12 cellular contexts compared by ENCODE assay signal in the genomic region with DNA sequence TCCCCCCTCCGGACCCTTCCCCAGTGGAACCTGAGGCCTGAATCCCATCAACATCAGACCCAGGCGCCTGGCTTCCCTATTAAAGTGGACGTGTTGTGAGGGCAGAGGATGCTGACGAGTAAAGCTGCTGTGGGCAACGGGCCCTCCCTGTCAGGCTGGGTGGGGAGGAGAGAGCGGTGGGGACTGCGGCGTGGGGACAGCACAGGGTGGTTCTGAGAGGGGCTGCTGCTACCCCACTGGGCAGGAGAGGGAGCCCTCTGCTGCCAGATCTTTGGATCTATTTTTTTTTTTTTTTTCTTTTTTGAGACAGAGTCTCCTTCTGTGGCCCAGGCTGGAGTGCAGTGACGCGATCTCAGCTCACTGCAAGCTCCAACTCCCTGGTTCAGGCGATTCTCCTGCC. TPM values are rescaled to one million over a fixed set of nuclear protein-coding genes. Genes with fewer than 3 reads are reported as not detected.
A peak's percentile ranks its signal among the peaks of the same experiment; 100 is the strongest.
DNase-seq lines count a peak whose midpoint lies in the region; ATAC-seq and TF ChIP-seq lines count a peak whose summit lies in the region.
"Had no signal": no experiment of that assay in that cellular context is flagged by ENCODE, and none has a peak within 500 bp of the region (broad histone marks: within the 10 kb centered on the region; RNA-seq: fewer than 3 reads in every experiment).

No MANE protein-coding gene starts in this region.

- BruUV-seq in A673 (replicated peaks; lab: Mats Ljungman, UMichigan) (no TSS peak), PC-3 (replicated peaks; lab: Mats Ljungman, UMichigan) (no TSS peak)

- intact Hi-C loops in A673 (cut with micrococcal nuclease; ENCODE audit: unreplicated experiment) (no loop called here), PC-3 (cut with micrococcal nuclease) (no loop called here), cardiac septum (cut with DNase I) (no loop called here)
- intact Hi-C loops in CD4-positive, alpha-beta T cell (cut with DNase I, micrococcal nuclease) = no loop called here

- H3K79me2 ChIP-seq in PC-3 (ENCODE audit: low read length) (no peaks in the 10 kb centered on the region), MM.1S (ENCODE audit: low read length) (no peaks in the 10 kb centered on the region)

- no peak overlapping the region for H3K27ac ChIP-seq in A673 (ENCODE audit: low read depth, low read length, poor library complexity, severe bottlenecking)
- H3K27ac ChIP-seq in PC-3 (ENCODE audit: low read length) = no peak overlapping the region
- H3K27ac ChIP-seq in CD4-positive, alpha-beta T cell (ENCODE audit: low read depth, low read length) = no peak overlapping the region
- no peak overlapping the region for H3K27ac ChIP-seq in MM.1S (ENCODE audit: low read length)
- H3K27ac ChIP-seq: thyroid gland had no signal

- H3K9me3 ChIP-seq in A673 (ENCODE audit: low read depth, low read length, poor library complexity, severe bottlenecking) (no peaks in the 10 kb centered on the region), PC-3 (ENCODE audit: low read length) (no peaks in the 10 kb centered on the region), MM.1S (replicated peaks; ENCODE audit: insufficient read depth, low read length) (no peaks in the 10 kb centered on the region)
- H3K9me3 ChIP-seq in CD4-positive, alpha-beta T cell (ENCODE audit: control insufficient read depth, low read length) = no peaks in the 10 kb centered on the region
- H3K9me3 ChIP-seq: thyroid gland had no signal

- H3K4me3 ChIP-seq in A673 (ENCODE audit: low read depth, low read length, poor library complexity, severe bottlenecking) (no peak overlapping the region), GM06990 (replicated peaks; ENCODE audit: low read depth, low read length) (no peak overlapping the region), PC-3 (ENCODE audit: low read length) (no peak overlapping the region), fibroblast of villous mesenchyme (ENCODE audit: low read depth, low read length) (no peak overlapping the region), MM.1S (ENCODE audit: low read length) (no peak overlapping the region)
- H3K4me3 ChIP-seq: thyroid gland had no signal

- H3K4me3 Mint-ChIP-seq in CD4-positive, alpha-beta T cell = no peak overlapping the region
- H3K4me3 Mint-ChIP-seq: effector memory CD8-positive, alpha-beta T cell had no signal

- H3K4me1 ChIP-seq in A673 (ENCODE audit: insufficient read depth, low read length, poor library complexity, severe bottlenecking) (peaks cover 5% of the 10 kb centered on the region), PC-3 (ENCODE audit: insufficient read depth, low read length) (no peaks in the 10 kb centered on the region), MM.1S (ENCODE audit: low read length) (no peaks in the 10 kb centered on the region)

- H3K27ac Mint-ChIP-seq in CD4-positive, alpha-beta T cell = no peak overlapping the region
- H3K27ac Mint-ChIP-seq: effector memory CD8-positive, alpha-beta T cell had no signal

- peak; percentile 50 for TF ChIP-seq CTCF in A673 (conservative IDR thresholded peaks at IDR 0.05; ENCODE audit: low read depth, low read length)
- peak; percentile 45 for TF ChIP-seq CTCF in GM06990 (IDR thresholded peaks at IDR 0.05; ENCODE audit: insufficient read depth, low read length, poor library complexity, severe bottlenecking)
- TF ChIP-seq CTCF in PC-3 (conservative IDR thresholded peaks at IDR 0.05; ENCODE audit: low read depth, low read length) = peak; percentile 33; the same call in 1 of the 2 replicates
- peak; percentile 41 for TF ChIP-seq CTCF in fibroblast of villous mesenchyme (IDR thresholded peaks at IDR 0.05; ENCODE audit: insufficient read depth, low read depth, low read length)
- no peak for TF ChIP-seq CTCF in CD4-positive, alpha-beta T cell (IDR thresholded peaks at IDR 0.05)
- TF ChIP-seq CTCF in MM.1S (IDR thresholded peaks at IDR 0.05; ENCODE audit: low read length) = no peak

- H3K9me2 ChIP-seq in PC-3 (replicated peaks; ENCODE audit: low read length) = no peaks in the 10 kb centered on the region
- no peaks in the 10 kb centered on the region for H3K9me2 ChIP-seq in MM.1S (replicated peaks; ENCODE audit: insufficient read depth, low read length)

- CTCF ChIA-PET in A673 (lab: Charles Lee) (no interaction called here), PC-3 (lab: Charles Lee) (no interaction called here)
- CTCF ChIA-PET in CD4-positive, alpha-beta T cell (lab: Charles Lee) = no interaction called here

- no peaks in the 10 kb centered on the region for H3K27me3 Mint-ChIP-seq in CD4-positive, alpha-beta T cell

- no peaks in the 10 kb centered on the region for H3K27me3 ChIP-seq in A673 (replicated peaks; ENCODE audit: insufficient read depth, low read depth, low read length, poor library complexity)
- H3K27me3 ChIP-seq in GM06990 (replicated peaks; ENCODE audit: control insufficient read depth, insufficient read depth, low read length) = no peaks in the 10 kb centered on the region
- H3K27me3 ChIP-seq in PC-3 (ENCODE audit: low read length) = no peaks in the 10 kb centered on the region
- no peaks in the 10 kb centered on the region for H3K27me3 ChIP-seq in CD4-positive, alpha-beta T cell (ENCODE audit: control insufficient read depth, insufficient read depth, low read length)
- peaks cover 10% of the 10 kb centered on the region for H3K27me3 ChIP-seq in MM.1S (replicated peaks; ENCODE audit: insufficient read depth, low read length)
- H3K27me3 ChIP-seq: thyroid gland had no signal

- no peaks in the 10 kb centered on the region for H3K36me3 Mint-ChIP-seq in CD4-positive, alpha-beta T cell (ENCODE audit: low read depth)

- H3K36me3 ChIP-seq in A673 (ENCODE audit: insufficient read depth, low read length, poor library complexity, severe bottlenecking) (no peaks in the 10 kb centered on the region), GM06990 (ENCODE audit: control insufficient read depth, insufficient read depth, low read length) (no peaks in the 10 kb centered on the region), PC-3 (ENCODE audit: low read depth, low read length) (no peaks in the 10 kb centered on the region), MM.1S (replicated peaks; ENCODE audit: insufficient read depth, low read length) (no peaks in the 10 kb centered on the region)
- H3K36me3 ChIP-seq: thyroid gland had no signal

- H4K20me1 ChIP-seq in PC-3 (ENCODE audit: low read length) (no peaks in the 10 kb centered on the region), MM.1S (ENCODE audit: insufficient read depth, low read length) (no peaks in the 10 kb centered on the region)

- POLR2A ChIA-PET in A673 (lab: Charles Lee; ENCODE audit: low non-redundant PET) = no interaction called here
- POLR2A ChIA-PET in PC-3 (lab: Charles Lee; ENCODE audit: unreplicated experiment) = no interaction called here
- POLR2A ChIA-PET in CD4-positive, alpha-beta T cell (lab: Charles Lee) = no interaction called here

- DNase-seq in A673 (ENCODE audit: low spot score) (peak; percentile 42), GM06990 (ENCODE audit: extremely low read depth, insufficient read length) (no peak), PC-3 (no peak), fibroblast of villous mesenchyme (ENCODE audit: low read depth) (peak; percentile 30), MM.1S (no peak), NCI-H2081 treated with DMSO at 0.1 percent for 48 hours (lab: John Stamatoyannopoulos, UW) (no peak), cardiac septum (ENCODE audit: low spot score) (no peak)
- DNase-seq in CD4-positive, alpha-beta T cell = no peak
- DNase-seq: effector memory CD8-positive, alpha-beta T cell; stimulated activated CD4-positive, alpha-beta T cell treated with anti-CD3 and anti-CD28 coated beads, Interleukin-15, amount 100 ng/mL, for 24 hours; thyroid gland had no signal

- ATAC-seq in PC-3 = no peak
- no peak for ATAC-seq in CD4-positive, alpha-beta T cell (ENCODE audit: poor library complexity)
- ATAC-seq: effector memory CD8-positive, alpha-beta T cell had no signal

- no peaks in the 10 kb centered on the region for H3K9me3 Mint-ChIP-seq in CD4-positive, alpha-beta T cell
- H3K9me3 Mint-ChIP-seq: effector memory CD8-positive, alpha-beta T cell had no signal

- H2AFZ ChIP-seq in PC-3 (ENCODE audit: low read length) (0 out of 2 replicates have a peak overlapping the region, but pooled peaks have one; percentile 1), MM.1S (ENCODE audit: low read length) (no peak overlapping the region)

- H3K9ac ChIP-seq in PC-3 (ENCODE audit: low read length) (no peak overlapping the region), MM.1S (ENCODE audit: low read length) (no peak overlapping the region)

- no peak overlapping the region for H3K4me2 ChIP-seq in PC-3 (ENCODE audit: low read length)
- no peak overlapping the region for H3K4me2 ChIP-seq in MM.1S (ENCODE audit: low read depth, low read length)

- H3F3A ChIP-seq in PC-3 (ENCODE audit: low read length, unreplicated experiment) (no peaks in the 10 kb centered on the region), MM.1S (ENCODE audit: insufficient read depth, low read length) (no peaks in the 10 kb centered on the region)

- peaks cover 7% of the 10 kb centered on the region for H3K4me1 Mint-ChIP-seq in CD4-positive, alpha-beta T cell (ENCODE audit: low read depth)

RNA-seq across cellular contexts. Expression of gene CA5A, which starts 5.9 kb away (rescaled TPM):
- total RNA-seq in A673 (2021) (not detected in 2 replicates), PC-3 (2014; rRNA removed) (not detected in 2 replicates), fibroblast of villous mesenchyme (not detected in 2 replicates), cardiac septum (not detected)
- total RNA-seq in CD4-positive, alpha-beta T cell = not detected
- total RNA-seq: lung microvascular endothelial cell, thyroid gland had no signal

RNA-seq across cellular contexts. Expression of gene BANP, which starts 20.8 kb away (rescaled TPM):
- total RNA-seq in A673 (2021) (35.2 and 44.3 TPM in 2 replicates), PC-3 (2014; rRNA removed) (24.2 TPM in 2 replicates), fibroblast of villous mesenchyme (18.7 and 25.9 TPM in 2 replicates), cardiac septum (18.4 TPM)
- total RNA-seq in CD4-positive, alpha-beta T cell = 10 to 100 TPM; 57.5 to 58.6 TPM

Comparison
In these comparisons a context has a peak if more than half of its experiments do, and no peak if none do; other contexts are left out.
1. DNase-seq: peak in A673 (single experiment) and fibroblast of villous mesenchyme (single experiment); none in GM06990 (single experiment), PC-3 (single experiment), CD4-positive, alpha-beta T cell (0 of 10), MM.1S (single experiment), NCI-H2081 treated with DMSO at 0.1 percent for 48 hours (single experiment) and cardiac septum (single experiment).
2. CTCF ChIP-seq: peak in A673 (single experiment), GM06990 (single experiment), PC-3 (single experiment) and fibroblast of villous mesenchyme (single experiment); none in CD4-positive, alpha-beta T cell (single experiment) and MM.1S (single experiment).